Comparison of ENCODE assay signal across 28 cellular contexts in genomic region chr9:106835840-106836239, GRCh38.
"Had no signal": no experiment of that assay in that cellular context is flagged by ENCODE, and none has a peak within 500 bp of the region (broad histone marks: within the 10 kb centered on the region; RNA-seq: fewer than 3 reads in every experiment).

No MANE protein-coding gene starts in this region.

- H3K4me2 ChIP-seq: neural progenitor cell, smooth muscle cell had no signal

- H3K36me3 ChIP-seq: neural progenitor cell, ovary, spleen, suprapubic skin, tibial artery, transverse colon, upper lobe of right lung, vagina had no signal

- H3K79me2 ChIP-seq: parathyroid adenoma had no signal

- H3K9me3 ChIP-seq: ovary, psoas muscle, suprapubic skin, testis, transverse colon, upper lobe of right lung, vagina had no signal

- DNase-seq: natural killer cell; occipital lobe; ovary; posterior cingulate gyrus; psoas muscle; right cardiac atrium; spleen; stimulated activated CD4-positive, alpha-beta T cell treated with anti-CD3 and anti-CD28 coated beads, Interleukin-12 subunit alpha, Interleukin-12 subunit beta, amount 100 ng/mL, for 4 hours; stimulated activated CD4-positive, alpha-beta T cell treated with anti-CD3 and anti-CD28 coated beads, Interleukin-1b, Interleukin-23, amount 100 ng/mL, for 48 hours; stimulated activated CD4-positive, alpha-beta T cell treated with anti-CD3 and anti-CD28 coated beads, Interleukin-4, amount 100 ng/mL, for 1 hour; stimulated activated CD4-positive, alpha-beta T cell treated with anti-CD3 and anti-CD28 coated beads, Interleukin-4, amount 100 ng/mL, for 4 hours; stimulated activated CD8-positive, alpha-beta memory T cell treated with anti-CD3 and anti-CD28 coated beads, Interleukin-4, amount 100 ng/mL, for 48 hours; stimulated activated naive CD4-positive, alpha-beta T cell; stimulated activated naive CD8-positive, alpha-beta T cell treated with anti-CD3 and anti-CD28 coated beads, Interleukin-15, amount 100 ng/mL, for 72 hours; stimulated activated naive CD8-positive, alpha-beta T cell treated with anti-CD3 and anti-CD28 coated beads, Interleukin-15, Interleukin-2, amounts not matched to agents 100 U/mL and 50 U/mL, for 24 hours; substantia nigra; testis; tibial artery; transverse colon; upper lobe of right lung had no signal

- H3K4me3 ChIP-seq: neural progenitor cell, ovary, psoas muscle, skin epidermis, smooth muscle cell, spleen, suprapubic skin, testis, tibial artery, transverse colon, upper lobe of right lung, vagina had no signal

- H3K4me1 ChIP-seq: parathyroid adenoma, spleen, testis, upper lobe of right lung had no signal

- ATAC-seq: natural killer cell; psoas muscle; right cardiac atrium; sciatic nerve; stimulated activated memory B cell treated with anti-CD40 and anti-IgM and Interleukin-4, amounts not matched to agents 10 μg/mL and 1 μg/mL and 100 μg/mL, for 72 hours; stimulated activated naive CD8-positive, alpha-beta T cell treated with anti-CD3 and anti-CD28 coated beads, Interleukin-15, amount 100 ng/mL, for 72 hours; stimulated activated naive CD8-positive, alpha-beta T cell treated with anti-CD3 and anti-CD28 coated beads, Interleukin-15, Interleukin-2, amounts not matched to agents 100 U/mL and 50 U/mL, for 24 hours; upper lobe of right lung had no signal

- H3K9ac ChIP-seq: neural progenitor cell, parathyroid adenoma had no signal

- H3K27me3 ChIP-seq: neural progenitor cell, ovary, spleen, suprapubic skin, testis, tibial artery, transverse colon, upper lobe of right lung, vagina had no signal

- H2AFZ ChIP-seq: neural progenitor cell, parathyroid adenoma had no signal

- H3K27ac ChIP-seq: neural progenitor cell, ovary, parathyroid adenoma, psoas muscle, skin epidermis, spleen, suprapubic skin, testis, tibial artery, transverse colon, upper lobe of right lung, vagina had no signal
